Comparison of ENCODE assay signal across 24 cellular contexts in genomic region chr15:59014068-59014467, GRCh38.
"Had no signal": no experiment of that assay in that cellular context is flagged by ENCODE, and none has a peak within 500 bp of the region (broad histone marks: within the 10 kb centered on the region; RNA-seq: fewer than 3 reads in every experiment).

No MANE protein-coding gene starts in this region.

- H3K4me1 ChIP-seq: SJCRH30 had no signal

- H3K36me3 ChIP-seq: Peyer's patch had no signal

- DNase-seq: activated CD4-positive, alpha-beta T cell treated with anti-CD3 and anti-CD28 coated beads for 48 hours; activated CD4-positive, alpha-beta T cell treated with anti-CD3 and anti-CD28 coated beads, Interleukin-2, amount 50 U/mL, for 4 hours; activated CD4-positive, CD25-positive, alpha-beta regulatory T cell treated with anti-CD3 and anti-CD28 coated beads, Interleukin-2, amount 50 U/mL, for 72 hours; activated CD8-positive, alpha-beta memory T cell treated with anti-CD3 and anti-CD28 coated beads, Interleukin-2, amount 50 U/mL, for 48 hours; activated CD8-positive, alpha-beta T cell treated with anti-CD3 and anti-CD28 coated beads, Interleukin-2, amount 10 ng/mL, durations not matched to agents 7 days and 5 days; activated effector memory CD4-positive, alpha-beta T cell treated with anti-CD3 and anti-CD28 coated beads, Interleukin-2, amount 50 U/mL, for 16 hours; activated naive CD4-positive, alpha-beta T cell treated with Interleukin-2 at 50 U/mL for 16 hours; activated naive CD8-positive, alpha-beta T cell treated with anti-CD3 and anti-CD28 coated beads for 36 hours; activated T-cell treated with anti-CD3 and anti-CD28 coated beads, Interleukin-2, amount 50 U/mL, for 24 hours; Karpas-422; MM.1S; NCI-H1105; NCI-H1436; NCI-H1694 treated with DMSO at 0.1 percent for 48 hours; NCI-H2029 treated with DMSO at 0.1 percent for 48 hours; NCI-H345; NCI-H510A treated with DMSO at 0.1 percent for 48 hours; Peyer's patch; Right ventricle myocardium superior; SJCRH30; SK-N-SH; SW 1271 had no signal

- H3K9me3 ChIP-seq: Peyer's patch, SJCRH30, SK-N-SH had no signal

- ATAC-seq: activated CD8-positive, alpha-beta T cell treated with anti-CD3 and anti-CD28 coated beads, Interleukin-2, amount 10 ng/mL, durations not matched to agents 7 days and 5 days; K562 had no signal

- H3K27me3 ChIP-seq: Peyer's patch, SJCRH30 had no signal

- H3K27me3 Mint-ChIP-seq: activated naive CD8-positive, alpha-beta T cell treated with anti-CD3 and anti-CD28 coated beads for 36 hours; activated T-cell treated with anti-CD3 and anti-CD28 coated beads, Interleukin-2, amount 50 U/mL, for 24 hours had no signal

- H3K27ac ChIP-seq: Peyer's patch, RWPE1, SJCRH30 had no signal

- H3K4me3 ChIP-seq: K562, Peyer's patch, SJCRH30 had no signal

- H3K4me3 Mint-ChIP-seq: activated CD8-positive, alpha-beta T cell treated with anti-CD3 and anti-CD28 coated beads, Interleukin-2, amount 10 ng/mL, durations not matched to agents 7 days and 5 days; activated naive CD8-positive, alpha-beta T cell treated with anti-CD3 and anti-CD28 coated beads for 36 hours; activated T-cell treated with anti-CD3 and anti-CD28 coated beads, Interleukin-2, amount 50 U/mL, for 24 hours had no signal

- H3K9me3 Mint-ChIP-seq: activated naive CD8-positive, alpha-beta T cell treated with anti-CD3 and anti-CD28 coated beads for 36 hours; activated T-cell treated with anti-CD3 and anti-CD28 coated beads, Interleukin-2, amount 50 U/mL, for 24 hours had no signal

- H3K27ac Mint-ChIP-seq: activated CD8-positive, alpha-beta T cell treated with anti-CD3 and anti-CD28 coated beads, Interleukin-2, amount 10 ng/mL, durations not matched to agents 7 days and 5 days; activated naive CD8-positive, alpha-beta T cell treated with anti-CD3 and anti-CD28 coated beads for 36 hours; activated T-cell treated with anti-CD3 and anti-CD28 coated beads, Interleukin-2, amount 50 U/mL, for 24 hours had no signal
